1 cellular context compared by ENCODE assay signal in genomic region chr1:31575373-31576140, GRCh38.
A peak's percentile ranks its signal among the peaks of the same experiment; 100 is the strongest.
TF ChIP-seq lines count a peak whose summit lies in the region.

No MANE protein-coding gene starts in this region.

TF ChIP-seq in HepG2, 621 proteins besides CTCF, POLR2A, EP300 and RAD21 (continued from another document and continues in another):
- no peak; the same call in 1 of the 2 replicates for TF ChIP-seq ARID4A (CRISPR knock-in tag; IDR thresholded peaks at IDR 0.05; ENCODE audit: borderline replicate concordance)
- TF ChIP-seq GZF1 (CRISPR knock-in tag; IDR thresholded peaks at IDR 0.05), result no peak
- TF ChIP-seq ZSCAN5A (CRISPR knock-in tag; IDR thresholded peaks at IDR 0.05; ENCODE audit: borderline replicate concordance), result no peak
- peak; percentile 68; the same call in 1 of the 2 replicates for TF ChIP-seq ZBTB34 (CRISPR knock-in tag; IDR thresholded peaks at IDR 0.05)
- TF ChIP-seq HMG20A (CRISPR knock-in tag; IDR thresholded peaks at IDR 0.05; ENCODE audit: borderline replicate concordance), result peak; percentile 41; the same call in 1 of the 2 replicates
- TF ChIP-seq ZNF609 (CRISPR knock-in tag; IDR thresholded peaks at IDR 0.05; ENCODE audit: borderline replicate concordance), result 0 out of 2 replicates have a peak, but pooled peaks have one; percentile 49
- TF ChIP-seq YEATS4 (CRISPR knock-in tag; IDR thresholded peaks at IDR 0.05; ENCODE audit: borderline replicate concordance), result peak; percentile 36; the same call in 1 of the 2 replicates
- TF ChIP-seq ZNF232 (CRISPR knock-in tag; IDR thresholded peaks at IDR 0.05; ENCODE audit: borderline replicate concordance), result peak; percentile 33; the same call in 1 of the 2 replicates
- no peak for TF ChIP-seq ZNF784 (CRISPR knock-in tag; IDR thresholded peaks at IDR 0.05; ENCODE audit: borderline replicate concordance)
- TF ChIP-seq HMGXB4 (CRISPR knock-in tag; IDR thresholded peaks at IDR 0.05; ENCODE audit: borderline replicate concordance in 1 of 2, low read depth in 1 of 2), result no peak
- peak; percentile 48; the same call in 1 of the 2 replicates for TF ChIP-seq POLR2G (IDR thresholded peaks at IDR 0.05; ENCODE audit: low read depth, low read length)
- TF ChIP-seq ZBTB20 (CRISPR knock-in tag; IDR thresholded peaks at IDR 0.05; ENCODE audit: borderline replicate concordance, low read depth), result no peak
- TF ChIP-seq RORA (CRISPR knock-in tag; IDR thresholded peaks at IDR 0.05), result no peak
- no peak for TF ChIP-seq ZNF280D (CRISPR knock-in tag; IDR thresholded peaks at IDR 0.05)
- TF ChIP-seq STAT6 (CRISPR knock-in tag; IDR thresholded peaks at IDR 0.05; ENCODE audit: borderline replicate concordance), result no peak
- TF ChIP-seq ZNF460 (CRISPR knock-in tag; IDR thresholded peaks at IDR 0.05; ENCODE audit: borderline replicate concordance), result peak; percentile 54; the same call in 1 of the 2 replicates
- TF ChIP-seq MTF2 (CRISPR knock-in tag; IDR thresholded peaks at IDR 0.05; ENCODE audit: borderline replicate concordance), result peak; percentile 69; the same call in 1 of the 2 replicates
- no peak for TF ChIP-seq MYNN (CRISPR knock-in tag; IDR thresholded peaks at IDR 0.05; ENCODE audit: low read depth)
- no peak for TF ChIP-seq HMGA1 (CRISPR knock-in tag; conservative IDR thresholded peaks at IDR 0.05)
- TF ChIP-seq ZBTB42 (CRISPR knock-in tag; IDR thresholded peaks at IDR 0.05), result no peak; the same call in 1 of the 2 replicates
- no peak; the same call in 1 of the 2 replicates for TF ChIP-seq ZNF543 (CRISPR knock-in tag; IDR thresholded peaks at IDR 0.05)
- no peak for TF ChIP-seq FOXA1 (IDR thresholded peaks at IDR 0.05)
- no peak for TF ChIP-seq FOXA1 (CRISPR knock-in tag; IDR thresholded peaks at IDR 0.05)
- no peak for TF ChIP-seq SIN3A (IDR thresholded peaks at IDR 0.05; ENCODE audit: borderline replicate concordance, low read depth, low read length)
- TF ChIP-seq NFKBIZ (CRISPR knock-in tag; IDR thresholded peaks at IDR 0.05), result peak; percentile 39; the same call in 1 of the 2 replicates
- TF ChIP-seq CC2D1A (CRISPR knock-in tag; IDR thresholded peaks at IDR 0.05), result no peak; the same call in 1 of the 2 replicates
- peak; percentile 35; the same call in 1 of the 2 replicates for TF ChIP-seq GABPB1 (CRISPR knock-in tag; IDR thresholded peaks at IDR 0.05)
- TF ChIP-seq ZC3H13 (CRISPR knock-in tag; IDR thresholded peaks at IDR 0.05), result no peak; the same call in 1 of the 2 replicates
- TF ChIP-seq ATF7 (IDR thresholded peaks at IDR 0.05), result no peak
- no peak for TF ChIP-seq ATF7 (CRISPR knock-in tag; IDR thresholded peaks at IDR 0.05)
- TF ChIP-seq ZNF20 (CRISPR knock-in tag; IDR thresholded peaks at IDR 0.05), result no peak
- peak; percentile 80; the same call in 1 of the 2 replicates for TF ChIP-seq ZNF746 (CRISPR knock-in tag; IDR thresholded peaks at IDR 0.05)
- TF ChIP-seq JUN (CRISPR knock-in tag; IDR thresholded peaks at IDR 0.05), result no peak; the same call in 1 of the 2 replicates
- no peak for TF ChIP-seq ZNF546 (CRISPR knock-in tag; conservative IDR thresholded peaks at IDR 0.05)
- no peak for TF ChIP-seq ZKSCAN1 (IDR thresholded peaks at IDR 0.05; ENCODE audit: low read length)
- peak; percentile 77 for TF ChIP-seq DRAP1 (CRISPR knock-in tag; IDR thresholded peaks at IDR 0.05)
- no peak for TF ChIP-seq ZNF234 (CRISPR knock-in tag; conservative IDR thresholded peaks at IDR 0.05)
- no peak for TF ChIP-seq IRF2 (CRISPR knock-in tag; IDR thresholded peaks at IDR 0.05)
- peak; percentile 74 for TF ChIP-seq MED1 (CRISPR knock-in tag; IDR thresholded peaks at IDR 0.05)
